Comparison of ENCODE assay signal across 23 cellular contexts in genomic region chr10:18298256-18298655, GRCh38.
"Had no signal": no experiment of that assay in that cellular context is flagged by ENCODE, and none has a peak within 500 bp of the region (broad histone marks: within the 10 kb centered on the region; RNA-seq: fewer than 3 reads in every experiment).

No MANE protein-coding gene starts in this region.

- H3K27me3 ChIP-seq: colonic mucosa, dorsolateral prefrontal cortex, esophagus muscularis mucosa, esophagus squamous epithelium, foreskin keratinocyte, gastrocnemius medialis, gastroesophageal sphincter, heart left ventricle, heart right ventricle had no signal

- H3K4me3 ChIP-seq: colonic mucosa, coronary artery, dorsolateral prefrontal cortex, esophagus muscularis mucosa, esophagus squamous epithelium, gastrocnemius medialis, gastroesophageal sphincter, heart left ventricle, heart right ventricle had no signal

- H3K9me3 ChIP-seq: colonic mucosa, esophagus muscularis mucosa, esophagus squamous epithelium, gastrocnemius medialis, gastroesophageal sphincter, heart left ventricle, heart right ventricle had no signal

- H3K27ac ChIP-seq: colonic mucosa, coronary artery, dorsolateral prefrontal cortex, epithelial cell of prostate, esophagus muscularis mucosa, esophagus squamous epithelium, foreskin keratinocyte, gastrocnemius medialis, gastroesophageal sphincter, heart left ventricle, heart right ventricle had no signal

- H3K36me3 ChIP-seq: colonic mucosa, esophagus muscularis mucosa, esophagus squamous epithelium, gastrocnemius medialis, gastroesophageal sphincter, heart left ventricle, heart right ventricle had no signal

- DNase-seq: colonic mucosa; cortex of kidney; dermis blood vessel endothelial cell; dorsolateral prefrontal cortex; effector CD4-positive, alpha-beta T cell; effector CD8-positive, alpha-beta T cell; effector memory CD4-positive, alpha-beta T cell; effector memory CD8-positive, alpha-beta T cell; endodermal cell; erythroblast; esophagus squamous epithelium; foreskin fibroblast; foreskin keratinocyte; foreskin melanocyte; gastrocnemius medialis; glutamatergic neuron; head of caudate nucleus; heart left ventricle; heart right ventricle had no signal

- H3K4me1 ChIP-seq: colonic mucosa, esophagus squamous epithelium, foreskin keratinocyte, gastrocnemius medialis, heart left ventricle, heart right ventricle had no signal
